ENCODE assay signal across 1 cellular context in genomic region chr17:37432671-37433070, GRCh38.
TF ChIP-seq lines count a peak whose summit lies in the region.

No MANE protein-coding gene starts in this region.

TF ChIP-seq in A549, 52 proteins besides CTCF, POLR2A, EP300 and RAD21 (continued from another document):
- peak; percentile 27 for TF ChIP-seq ZFP36 (IDR thresholded peaks at IDR 0.05; ENCODE audit: borderline replicate concordance, partially characterized antibody)
- no peak for TF ChIP-seq MYC (IDR thresholded peaks at IDR 0.05; ENCODE audit: borderline replicate concordance, low read length)
TF ChIP-seq in A549: peak in this region for 1.
